17 cellular contexts compared by ENCODE assay signal in genomic region chr1:43008106-43008424, GRCh38. TPM values are rescaled to one million over a fixed set of nuclear protein-coding genes. Genes with fewer than 3 reads are reported as not detected.
DNase-seq lines count a peak whose midpoint lies in the region; ATAC-seq and TF ChIP-seq lines count a peak whose summit lies in the region.
"Had no signal": no experiment of that assay in that cellular context is flagged by ENCODE, and none has a peak within 500 bp of the region (broad histone marks: within the 10 kb centered on the region; RNA-seq: fewer than 3 reads in every experiment).

No MANE protein-coding gene starts in this region.

- no peaks in the 10 kb centered on the region for H3K9me3 ChIP-seq in body of pancreas
- no peaks in the 10 kb centered on the region for H3K9me3 ChIP-seq in iPS-18a (ENCODE audit: control insufficient read depth, low read depth, low read length)
- no peaks in the 10 kb centered on the region for H3K9me3 ChIP-seq in trophoblast cell (ENCODE audit: insufficient read depth, low read depth, low read length)
- no peaks in the 10 kb centered on the region for H3K9me3 ChIP-seq in CD4-positive, alpha-beta T cell (ENCODE audit: control insufficient read depth, low read length)
- H3K9me3 ChIP-seq: BLaER1 treated with 17β-estradiol and CSF1 and Interleukin-3, amounts not matched to agents 10 nM and 100 nM; left ventricle myocardium inferior; MG63 had no signal

- H3K27ac ChIP-seq in body of pancreas (no peak overlapping the region), iPS-18a (ENCODE audit: low read length) (peak overlapping the region; percentile 87), trophoblast cell (ENCODE audit: low read depth, low read length) (peak overlapping the region; percentile 97)
- H3K27ac ChIP-seq in CD4-positive, alpha-beta T cell (ENCODE audit: low read depth, low read length): no peak overlapping the region
- H3K27ac ChIP-seq: BLaER1 treated with 17β-estradiol and CSF1 and Interleukin-3, amounts not matched to agents 10 nM and 100 nM; left ventricle myocardium inferior had no signal

- H3K36me3 Mint-ChIP-seq in CD4-positive, alpha-beta T cell (ENCODE audit: low read depth): no peaks in the 10 kb centered on the region

- peak overlapping the region; percentile 87 for H2BK5ac ChIP-seq in trophoblast cell (ENCODE audit: low read depth, low read length, poor library complexity)

- no peaks in the 10 kb centered on the region for H3K4me1 Mint-ChIP-seq in CD4-positive, alpha-beta T cell (ENCODE audit: low read depth)

- WGBS in body of pancreas, 2 donors: 71 to 84% methylated on average over 9 to 14 of the region's 14 CpGs
- WGBS in trophoblast cell (ENCODE audit: extremely low coverage, insufficient coverage, insufficient read length): no CpG with 5 or more reads among the region's 14 CpGs

- in situ Hi-C loops in GM13977 (cut with MboI; ENCODE audit: low pct_unique_long_range_greater_than_20kb, low sequenced_read_pairs, unreplicated experiment): no loop called here

- TF ChIP-seq CTCF in GM13977 (IDR thresholded peaks at IDR 0.05; ENCODE audit: extremely low read depth, insufficient read depth, missing control alignments) (no peak), body of pancreas (IDR thresholded peaks at IDR 0.05) (no peak)
- no peak for TF ChIP-seq CTCF in CD4-positive, alpha-beta T cell (IDR thresholded peaks at IDR 0.05)

- H3K4me1 ChIP-seq in body of pancreas (no peaks in the 10 kb centered on the region), iPS-18a (ENCODE audit: control insufficient read depth, low read depth, low read length) (peaks cover 37% of the 10 kb centered on the region), trophoblast cell (ENCODE audit: control insufficient read depth in 1 of 2, insufficient read depth in 2 of 2, low read length in 2 of 2) (peaks cover 42 to 50% of the 10 kb centered on the region in 2 experiments)

- H3K27me3 ChIP-seq in body of pancreas: no peaks in the 10 kb centered on the region
- no peaks in the 10 kb centered on the region for H3K27me3 ChIP-seq in iPS-18a (ENCODE audit: control insufficient read depth, insufficient read depth, low read length)
- H3K27me3 ChIP-seq in trophoblast cell (ENCODE audit: insufficient read depth, low read length): no peaks in the 10 kb centered on the region
- H3K27me3 ChIP-seq in CD4-positive, alpha-beta T cell (ENCODE audit: control insufficient read depth, insufficient read depth, low read length): no peaks in the 10 kb centered on the region
- H3K27me3 ChIP-seq: BLaER1 treated with 17β-estradiol and CSF1 and Interleukin-3, amounts not matched to agents 10 nM and 100 nM; MG63 had no signal

- peaks cover 5% of the 10 kb centered on the region for H3K27me3 Mint-ChIP-seq in CD4-positive, alpha-beta T cell

- H4K91ac ChIP-seq in trophoblast cell (ENCODE audit: low read depth, low read length): peak overlapping the region; percentile 99

- H2AK5ac ChIP-seq in trophoblast cell (ENCODE audit: low read length): peak overlapping the region; percentile 98

- no peak overlapping the region for H3K23ac ChIP-seq in trophoblast cell (ENCODE audit: low read length)

- no peak overlapping the region for H3K4me3 ChIP-seq in body of pancreas
- H3K4me3 ChIP-seq in iPS-18a (ENCODE audit: low read length): peak overlapping the region; percentile 18
- no peak overlapping the region for H3K4me3 ChIP-seq in trophoblast cell (ENCODE audit: low read depth, low read length)
- H3K4me3 ChIP-seq: BLaER1 treated with 17β-estradiol and CSF1 and Interleukin-3, amounts not matched to agents 10 nM and 100 nM; left ventricle myocardium inferior; MG63 had no signal

- peak; percentile 18 for ATAC-seq in body of pancreas
- ATAC-seq in CD4-positive, alpha-beta T cell (ENCODE audit: poor library complexity): no peak

- DNase-seq in GM13977 (ENCODE audit: low spot score) (peak; percentile 19), body of pancreas (no peak), trophoblast cell (peak in 1 of 2 donors; percentile 65), T-helper 1 cell (no peak), NCI-H2196 (lab: John Stamatoyannopoulos, UW; ENCODE audit: unreplicated experiment) (no peak)
- no peak for DNase-seq in activated CD4-positive, alpha-beta T cell treated with anti-CD3 and anti-CD28 coated beads for 1 hour
- no peak for DNase-seq in CD4-positive, alpha-beta T cell
- DNase-seq: activated CD4-positive, alpha-beta T cell treated with anti-CD3 and anti-CD28 coated beads, Interleukin-2, amount 50 U/mL, for 4 hours; amygdala; DMS 273 treated with DMSO at 0.1 percent for 48 hours; left ventricle myocardium inferior; MG63; NCI-H187; NCI-H446 treated with DMSO at 0.1 percent for 48 hours; RPMI8226 had no signal

- H3K79me1 ChIP-seq in trophoblast cell (ENCODE audit: low read length): peaks cover 63% of the 10 kb centered on the region

- intact Hi-C loops in body of pancreas (cut with DNase I): no loop called here
- intact Hi-C loops in CD4-positive, alpha-beta T cell (cut with DNase I, micrococcal nuclease): no loop called here

- peak overlapping the region; percentile 54 for H3K4ac ChIP-seq in trophoblast cell (ENCODE audit: low read depth, low read length)

- H3K9ac ChIP-seq in iPS-18a (ENCODE audit: low read length) (peak overlapping the region; percentile 67), trophoblast cell (ENCODE audit: low read length) (peak overlapping the region; percentile 10)
- H3K9ac ChIP-seq: BLaER1 treated with 17β-estradiol and CSF1 and Interleukin-3, amounts not matched to agents 10 nM and 100 nM had no signal

- H3K14ac ChIP-seq in trophoblast cell (ENCODE audit: low read length): peak overlapping the region; percentile 74

- H3K4me3 Mint-ChIP-seq in CD4-positive, alpha-beta T cell: no peak overlapping the region

- peak overlapping the region; percentile 96 for H4K12ac ChIP-seq in trophoblast cell (ENCODE audit: low read depth, low read length)

- no peak overlapping the region for H3K27ac Mint-ChIP-seq in CD4-positive, alpha-beta T cell

- peak overlapping the region; percentile 72 for H4K8ac ChIP-seq in trophoblast cell (ENCODE audit: low read depth, low read length)

- TF ChIP-seq POLR2A in body of pancreas (IDR thresholded peaks at IDR 0.05): no peak

- no peak overlapping the region for H3K4me2 ChIP-seq in trophoblast cell (ENCODE audit: low read length)

- peak overlapping the region; percentile 70 for H2BK12ac ChIP-seq in trophoblast cell (ENCODE audit: low read length)

- H3K79me2 ChIP-seq in trophoblast cell (ENCODE audit: control insufficient read depth, insufficient read depth, low read length, poor library complexity): peaks cover 22% of the 10 kb centered on the region

- no peaks in the 10 kb centered on the region for H3K36me3 ChIP-seq in body of pancreas (replicated peaks in 1 of 2; ENCODE audit: insufficient read depth in 1 of 2, low read depth in 2 of 2)
- H3K36me3 ChIP-seq in iPS-18a (ENCODE audit: control insufficient read depth, low read depth, low read length): no peaks in the 10 kb centered on the region
- no peaks in the 10 kb centered on the region for H3K36me3 ChIP-seq in trophoblast cell (ENCODE audit: control insufficient read depth in 1 of 2, insufficient read depth in 2 of 2, low read length in 2 of 2)
- H3K36me3 ChIP-seq: BLaER1 treated with 17β-estradiol and CSF1 and Interleukin-3, amounts not matched to agents 10 nM and 100 nM; left ventricle myocardium inferior; MG63 had no signal

- CTCF ChIA-PET in CD4-positive, alpha-beta T cell (lab: Charles Lee): no interaction called here

- H2AFZ ChIP-seq in trophoblast cell (ENCODE audit: insufficient read depth, low read length, poor library complexity): peak overlapping the region; percentile 23

- no peaks in the 10 kb centered on the region for H3K9me3 Mint-ChIP-seq in CD4-positive, alpha-beta T cell

- H3K18ac ChIP-seq in trophoblast cell (ENCODE audit: low read length): peak overlapping the region; percentile 100

- peak overlapping the region; percentile 89 for H2BK120ac ChIP-seq in trophoblast cell (ENCODE audit: insufficient read depth, low read length, poor library complexity)

- POLR2A ChIA-PET in CD4-positive, alpha-beta T cell (lab: Charles Lee): no interaction called here

RNA-seq across cellular contexts. Expression of gene SLC2A1, which starts 49.4 kb away (rescaled TPM):
- 10 to 100 TPM in 1 of 2 donors, 1 to 10 TPM in 1; 4.2 to 13.2 TPM for total RNA-seq in body of pancreas
- 1,633 and 1,681 TPM in 2 replicates for polyA plus RNA-seq in trophoblast cell (2013)
- total RNA-seq in CD4-positive, alpha-beta T cell: 10 to 100 TPM; 78.6 to 80.9 TPM

Comparison
In these comparisons a context has a peak if more than half of its experiments do, and no peak if none do; other contexts are left out.
1. H3K27ac ChIP-seq: peak in iPS-18a (single experiment) and trophoblast cell (single experiment); none in body of pancreas (0 of 4) and CD4-positive, alpha-beta T cell (single experiment).
2. RNA of gene SLC2A1, which starts 49.4 kb away (total RNA-seq): 78.6 to 80.9 TPM in CD4-positive, alpha-beta T cell; 4.2 to 13.2 TPM in body of pancreas; every median in the first group is over 4 times any median in the second.